Comparison of ENCODE assay signal across 1 cellular context in the genomic region with DNA sequence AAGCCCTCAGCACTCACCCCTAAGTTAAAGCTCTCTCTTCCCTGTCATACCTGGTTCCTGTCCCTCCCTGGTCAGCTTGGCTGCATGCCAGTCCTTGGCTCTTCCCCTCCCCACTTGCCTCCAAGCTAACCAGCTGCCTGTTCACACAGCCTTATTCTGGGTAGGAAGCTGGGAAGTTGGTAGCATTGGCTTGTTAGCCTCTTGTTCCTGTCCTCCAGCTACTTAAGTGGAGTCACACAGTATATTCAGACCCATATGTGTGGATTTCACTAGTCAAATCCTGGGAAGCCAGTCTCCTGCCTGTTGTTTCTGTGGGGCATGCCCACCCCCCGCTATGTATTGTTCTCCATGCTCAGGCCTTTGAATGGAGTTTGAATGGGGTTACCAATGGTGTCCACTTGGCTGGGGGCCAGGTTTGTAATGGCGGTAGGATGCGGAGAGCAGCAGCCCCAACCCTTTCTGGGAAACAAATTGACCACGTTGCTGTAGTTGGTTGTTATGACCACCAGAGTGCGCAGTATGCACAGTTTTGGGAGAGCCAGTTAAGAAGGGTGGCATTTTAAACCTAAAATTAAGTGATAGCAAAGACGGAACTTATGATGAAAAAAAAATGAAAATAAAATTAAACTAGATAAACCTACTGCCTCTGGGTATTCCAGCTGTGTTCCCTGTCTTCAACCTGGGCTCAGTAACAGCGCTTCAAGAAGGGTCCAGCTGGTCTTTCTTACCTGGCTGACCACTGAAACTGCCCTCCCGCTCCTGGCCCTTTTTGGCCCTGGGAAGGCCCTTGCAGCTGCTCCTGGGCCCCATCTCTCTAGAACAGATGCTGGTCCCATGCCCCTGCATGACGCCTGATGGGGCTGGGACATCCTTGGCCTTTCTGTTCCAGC.
A peak's percentile ranks its signal among the peaks of the same experiment; 100 is the strongest.
TF ChIP-seq lines count a peak whose summit lies in the region.

No MANE protein-coding gene starts in this region.

TF ChIP-seq in K562, 482 proteins besides CTCF, POLR2A, EP300 and RAD21 (continued from another document):
- peak; percentile 67; the same call in 1 of the 2 replicates for TF ChIP-seq STAG1 (CRISPR knock-in tag; IDR thresholded peaks at IDR 0.05; ENCODE audit: borderline replicate concordance)
- TF ChIP-seq, protein P1, sequence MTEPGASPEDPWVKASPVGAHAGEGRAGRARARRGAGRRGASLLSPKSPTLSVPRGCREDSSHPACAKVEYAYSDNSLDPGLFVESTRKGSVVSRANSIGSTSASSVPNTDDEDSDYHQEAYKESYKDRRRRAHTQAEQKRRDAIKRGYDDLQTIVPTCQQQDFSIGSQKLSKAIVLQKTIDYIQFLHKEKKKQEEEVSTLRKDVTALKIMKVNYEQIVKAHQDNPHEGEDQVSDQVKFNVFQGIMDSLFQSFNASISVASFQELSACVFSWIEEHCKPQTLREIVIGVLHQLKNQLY (CRISPR knock-in tag; conservative IDR thresholded peaks at IDR 0.05): 0 out of 4 replicates have a peak, but pooled peaks of 1 of the 2 experiments have one; percentile 73
- TF ChIP-seq SMARCB1 (IDR thresholded peaks at IDR 0.05; ENCODE audit: insufficient read length, low read depth): no peak
- TF ChIP-seq, protein P2, sequence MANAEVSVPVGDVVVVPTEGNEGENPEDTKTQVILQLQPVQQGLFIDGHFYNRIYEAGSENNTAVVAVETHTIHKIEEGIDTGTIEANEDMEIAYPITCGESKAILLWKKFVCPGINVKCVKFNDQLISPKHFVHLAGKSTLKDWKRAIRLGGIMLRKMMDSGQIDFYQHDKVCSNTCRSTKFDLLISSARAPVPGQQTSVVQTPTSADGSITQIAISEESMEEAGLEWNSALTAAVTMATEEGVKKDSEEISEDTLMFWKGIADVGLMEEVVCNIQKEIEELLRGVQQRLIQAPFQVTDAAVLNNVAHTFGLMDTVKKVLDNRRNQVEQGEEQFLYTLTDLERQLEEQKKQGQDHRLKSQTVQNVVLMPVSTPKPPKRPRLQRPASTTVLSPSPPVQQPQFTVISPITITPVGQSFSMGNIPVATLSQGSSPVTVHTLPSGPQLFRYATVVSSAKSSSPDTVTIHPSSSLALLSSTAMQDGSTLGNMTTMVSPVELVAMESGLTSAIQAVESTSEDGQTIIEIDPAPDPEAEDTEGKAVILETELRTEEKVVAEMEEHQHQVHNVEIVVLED (CRISPR knock-in tag; IDR thresholded peaks at IDR 0.05): no peak
- TF ChIP-seq SMARCA5 (IDR thresholded peaks at IDR 0.05): 0 out of 2 replicates have a peak, but pooled peaks have one; percentile 49
- TF ChIP-seq YY1 (IDR thresholded peaks at IDR 0.05; ENCODE audit: borderline replicate concordance in 1 of 3, control insufficient read depth in 1 of 3, extremely low read depth in 1 of 3, insufficient read depth in 3 of 3, insufficient read length in 1 of 3, insufficient replicate concordance in 2 of 3, low read depth in 1 of 3, low read length in 2 of 3): peak; percentile 44 to 92 (median 84)
- TF ChIP-seq, protein P3, sequence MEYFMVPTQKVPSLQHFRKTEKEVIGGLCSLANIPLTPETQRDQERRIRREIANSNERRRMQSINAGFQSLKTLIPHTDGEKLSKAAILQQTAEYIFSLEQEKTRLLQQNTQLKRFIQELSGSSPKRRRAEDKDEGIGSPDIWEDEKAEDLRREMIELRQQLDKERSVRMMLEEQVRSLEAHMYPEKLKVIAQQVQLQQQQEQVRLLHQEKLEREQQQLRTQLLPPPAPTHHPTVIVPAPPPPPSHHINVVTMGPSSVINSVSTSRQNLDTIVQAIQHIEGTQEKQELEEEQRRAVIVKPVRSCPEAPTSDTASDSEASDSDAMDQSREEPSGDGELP (CRISPR knock-in tag; IDR thresholded peaks at IDR 0.05; ENCODE audit: borderline replicate concordance): peak; percentile 34; the same call in 1 of the 2 replicates
- TF ChIP-seq ZNF197 (CRISPR knock-in tag; IDR thresholded peaks at IDR 0.05; ENCODE audit: low read depth): no peak
- TF ChIP-seq ZBTB17 (CRISPR knock-in tag; IDR thresholded peaks at IDR 0.05): 0 out of 2 replicates have a peak, but pooled peaks have one; percentile 33
- 0 out of 2 replicates have a peak, but pooled peaks have one; percentile 24 for TF ChIP-seq ATF7 (IDR thresholded peaks at IDR 0.05)
- TF ChIP-seq TAF9B (IDR thresholded peaks at IDR 0.05; ENCODE audit: partially characterized antibody): no peak
- TF ChIP-seq HSF4 (CRISPR knock-in tag; IDR thresholded peaks at IDR 0.05; ENCODE audit: borderline replicate concordance): no peak
- no peak for TF ChIP-seq BHLHE40 (IDR thresholded peaks at IDR 0.05; ENCODE audit: low read length)
- peak; percentile 62; the same call in 1 of the 2 replicates for TF ChIP-seq EHMT2 (IDR thresholded peaks at IDR 0.05)
- no peak for TF ChIP-seq ZNF780A (CRISPR knock-in tag; IDR thresholded peaks at IDR 0.05)
- no peak for TF ChIP-seq HOXB6 (CRISPR knock-in tag; IDR thresholded peaks at IDR 0.05; ENCODE audit: borderline replicate concordance)
- TF ChIP-seq ZNF766 (CRISPR knock-in tag; conservative IDR thresholded peaks at IDR 0.05): no peak
- TF ChIP-seq CBX3 (IDR thresholded peaks at IDR 0.05; ENCODE audit: borderline replicate concordance in 1 of 2, low read length in 2 of 2): no peak
- 0 out of 4 replicates have a peak, but pooled peaks of 1 of the 2 experiments have one; percentile 27 for TF ChIP-seq HDAC1 (IDR thresholded peaks at IDR 0.05)
- TF ChIP-seq JUND (IDR thresholded peaks at IDR 0.05; ENCODE audit: borderline replicate concordance, low read depth, low read length): peak; percentile 33; the same call in 1 of the 2 replicates
- TF ChIP-seq JUND (tag; IDR thresholded peaks at IDR 0.05; ENCODE audit: borderline replicate concordance, low read depth, low read length): no peak; the same call in 2 of the 3 replicates
- peak; percentile 72 for TF ChIP-seq NFIX (CRISPR knock-in tag; IDR thresholded peaks at IDR 0.05; ENCODE audit: low read depth)
- TF ChIP-seq, protein P4, sequence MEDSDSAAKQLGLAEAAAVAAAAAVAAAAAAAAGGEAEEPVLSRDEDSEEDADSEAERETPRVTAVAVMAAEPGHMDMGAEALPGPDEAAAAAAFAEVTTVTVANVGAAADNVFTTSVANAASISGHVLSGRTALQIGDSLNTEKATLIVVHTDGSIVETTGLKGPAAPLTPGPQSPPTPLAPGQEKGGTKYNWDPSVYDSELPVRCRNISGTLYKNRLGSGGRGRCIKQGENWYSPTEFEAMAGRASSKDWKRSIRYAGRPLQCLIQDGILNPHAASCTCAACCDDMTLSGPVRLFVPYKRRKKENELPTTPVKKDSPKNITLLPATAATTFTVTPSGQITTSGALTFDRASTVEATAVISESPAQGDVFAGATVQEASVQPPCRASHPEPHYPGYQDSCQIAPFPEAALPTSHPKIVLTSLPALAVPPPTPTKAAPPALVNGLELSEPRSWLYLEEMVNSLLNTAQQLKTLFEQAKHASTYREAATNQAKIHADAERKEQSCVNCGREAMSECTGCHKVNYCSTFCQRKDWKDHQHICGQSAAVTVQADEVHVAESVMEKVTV (CRISPR knock-in tag; IDR thresholded peaks at IDR 0.05): peak; percentile 87
- TF ChIP-seq CBFB (CRISPR knock-in tag; IDR thresholded peaks at IDR 0.05): no peak
- TF ChIP-seq ARID1B (IDR thresholded peaks at IDR 0.05): no peak
